ENCODE assay signal across 24 cellular contexts in the genomic region with DNA sequence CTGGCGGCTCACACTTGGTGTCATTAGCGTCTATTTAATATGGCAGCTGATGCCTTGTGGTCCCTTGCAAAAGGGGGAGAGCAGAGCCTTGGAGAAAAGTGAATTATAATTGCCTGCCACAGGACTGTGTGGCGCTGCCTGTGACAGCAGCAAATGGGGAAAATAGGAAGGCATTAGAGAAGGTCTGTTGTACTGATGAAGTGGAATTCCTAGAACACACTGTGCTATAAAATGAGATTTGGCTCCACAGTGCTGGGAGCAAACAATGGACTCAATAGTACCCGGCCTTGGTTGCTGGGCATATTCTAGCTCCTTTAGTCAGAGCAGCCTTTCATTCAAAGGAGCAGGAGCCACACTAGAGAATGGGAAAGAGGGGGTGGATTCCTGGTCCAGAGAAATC. TPM values are rescaled to one million over a fixed set of nuclear protein-coding genes. Genes with fewer than 3 reads are reported as not detected.
DNase-seq lines count a peak whose midpoint lies in the region; ATAC-seq and TF ChIP-seq lines count a peak whose summit lies in the region.
"Had no signal": no experiment of that assay in that cellular context is flagged by ENCODE, and none has a peak within 500 bp of the region (broad histone marks: within the 10 kb centered on the region; RNA-seq: fewer than 3 reads in every experiment).

No MANE protein-coding gene starts in this region.

- H3K4me3 Mint-ChIP-seq in H9 (no peak overlapping the region; a peak in 1 of 5 replicates), WTC11 (peak overlapping the region; percentile 26)
- no peak overlapping the region for H3K4me3 Mint-ChIP-seq in CD8-positive, alpha-beta T cell
- H3K4me3 Mint-ChIP-seq: CD8-positive, alpha-beta memory T cell; central memory CD8-positive, alpha-beta T cell; IgD-negative memory B cell; mesothelial cell of epicardium; stimulated activated naive CD8-positive, alpha-beta T cell treated with anti-CD3 and anti-CD28 coated beads, Interleukin-15, Interleukin-2, amounts not matched to agents 100 ng/mL and 50 ng/mL, for 24 hours had no signal

- no peak overlapping the region for H3K18ac ChIP-seq in H9 (ENCODE audit: insufficient read length, low read depth, low read length)

- DNase-seq in H9 (no peak), WTC11 (ENCODE audit: low spot score) (no peak), head of caudate nucleus (peak in 39 of 42 donors; percentile 12 to 89 (median 64)), nucleus accumbens (lab: John Stamatoyannopoulos, UW) (peak in 45 of 56 donors; percentile 15 to 91 (median 53)), NCI-H774 (lab: John Stamatoyannopoulos, UW) (no peak), gastrocnemius medialis (no peak), activated gamma-delta T cell (lab: John Stamatoyannopoulos, UW) (no peak)
- DNase-seq in CD8-positive, alpha-beta T cell: no peak
- DNase-seq: activated CD4-positive, alpha-beta T cell treated with anti-CD3 and anti-CD28 coated beads for 1 hour; CD8-positive, alpha-beta memory T cell; effector memory CD4-positive, alpha-beta T cell; GM23248; kidney glomerular epithelial cell; MG63; NCI-H187 treated with DMSO at 0.1 percent for 48 hours; stimulated activated CD4-positive, alpha-beta T cell treated with anti-CD3 and anti-CD28 coated beads, Interleukin-2, amount 100 ng/mL, for 24 hours; T-helper 9 cell had no signal

- H3K27me3 Mint-ChIP-seq in H9 (ENCODE audit: low read depth): no peaks in the 10 kb centered on the region
- no peaks in the 10 kb centered on the region for H3K27me3 Mint-ChIP-seq in WTC11 (ENCODE audit: low read depth)
- H3K27me3 Mint-ChIP-seq in CD8-positive, alpha-beta T cell (ENCODE audit: low read depth): peaks cover 1% of the 10 kb centered on the region
- H3K27me3 Mint-ChIP-seq: central memory CD8-positive, alpha-beta T cell; IgD-negative memory B cell; stimulated activated naive CD8-positive, alpha-beta T cell treated with anti-CD3 and anti-CD28 coated beads, Interleukin-15, Interleukin-2, amounts not matched to agents 100 ng/mL and 50 ng/mL, for 24 hours had no signal

- in situ Hi-C loops in gastrocnemius medialis (cut with MboI; ENCODE audit: low sequenced_read_pairs in 4 of 4): loop anchor here in 1 of 4 donors (25.0 kb wide), 1 partner anchor 416 kb away; no protein-coding TSS in a partner anchor

- H3K4me2 ChIP-seq in H9 (ENCODE audit: insufficient read depth, insufficient read length, low read length): peak overlapping the region; percentile 11
- H3K4me2 ChIP-seq: hepatocyte had no signal

- no peak overlapping the region for H2AFZ ChIP-seq in H9 (ENCODE audit: low read length)
- H2AFZ ChIP-seq: GM23248, hepatocyte had no signal

- H3K4me1 ChIP-seq in H9 (ENCODE audit: insufficient read depth, low read length): peaks cover 27% of the 10 kb centered on the region; the same call in 1 of the 2 replicates
- H3K4me1 ChIP-seq in gastrocnemius medialis: peaks cover 0 to 3% of the 10 kb centered on the region in 2 donors
- no peaks in the 10 kb centered on the region for H3K4me1 ChIP-seq in CD8-positive, alpha-beta T cell (ENCODE audit: insufficient read depth, low read length)

- H3K27ac ChIP-seq in H9 (ENCODE audit: insufficient read length, low read depth, low read length) (no peak overlapping the region), gastrocnemius medialis (no peak overlapping the region)
- H3K27ac ChIP-seq in CD8-positive, alpha-beta T cell (ENCODE audit: low read depth, low read length): no peak overlapping the region
- H3K27ac ChIP-seq: GM23248, hepatocyte, SK-N-MC had no signal

- no peak overlapping the region for H2BK15ac ChIP-seq in H9 (ENCODE audit: low read depth, low read length)

- H3K4me1 Mint-ChIP-seq in H9 (peaks cover 62 to 79% of the 10 kb centered on the region in 2 experiments), WTC11 (peaks cover 92% of the 10 kb centered on the region)
- H3K4me1 Mint-ChIP-seq in CD8-positive, alpha-beta T cell (ENCODE audit: low read depth): no peaks in the 10 kb centered on the region
- H3K4me1 Mint-ChIP-seq: CD8-positive, alpha-beta memory T cell; central memory CD8-positive, alpha-beta T cell; IgD-negative memory B cell had no signal

- TF ChIP-seq CTCF in H9 (conservative IDR thresholded peaks at IDR 0.05) (no peak), WTC11 (IDR thresholded peaks at IDR 0.05) (no peak), gastrocnemius medialis (IDR thresholded peaks at IDR 0.05 in 4 of 5, conservative IDR thresholded peaks at IDR 0.05 in 1 of 5) (no peak)
- no peak for TF ChIP-seq CTCF in CD8-positive, alpha-beta T cell (IDR thresholded peaks at IDR 0.05)

- no peaks in the 10 kb centered on the region for H3K79me1 ChIP-seq in H9 (ENCODE audit: insufficient read depth, low read depth, low read length, poor library complexity, severe bottlenecking)

- POLR2A ChIA-PET in WTC11 (lab: Charles Lee): interaction anchor here (1.0 kb wide), 1 partner anchor 22 kb away, joined by 4 read pairs; no protein-coding TSS in a partner anchor
- POLR2A ChIA-PET in CD8-positive, alpha-beta T cell (lab: Charles Lee): no interaction called here

- no peak overlapping the region for H4K8ac ChIP-seq in H9 (replicated peaks; ENCODE audit: insufficient read length, low read depth, low read length)

- H3K36me3 Mint-ChIP-seq in H9 (ENCODE audit: insufficient read depth in 1 of 3, low read depth in 3 of 3) (peaks cover 1 to 21% (median 9%) of the 10 kb centered on the region in 3 experiments; a peak in 6 of 7 replicates), WTC11 (peaks cover 10% of the 10 kb centered on the region)
- H3K36me3 Mint-ChIP-seq in CD8-positive, alpha-beta T cell: no peaks in the 10 kb centered on the region
- H3K36me3 Mint-ChIP-seq: CD8-positive, alpha-beta memory T cell; IgD-negative memory B cell had no signal

- no peak overlapping the region for H3T11ph ChIP-seq in H9 (ENCODE audit: low read length)

- no peaks in the 10 kb centered on the region for H3K23me2 ChIP-seq in H9 (ENCODE audit: insufficient read length, low read depth, low read length, poor library complexity, severe bottlenecking)

- peaks cover 93% of the 10 kb centered on the region for H3K79me2 ChIP-seq in H9 (ENCODE audit: insufficient read depth, low read length)

- no peak overlapping the region for H2BK12ac ChIP-seq in H9 (ENCODE audit: insufficient read length, low read depth, low read length)

- no peak overlapping the region for H4K91ac ChIP-seq in H9 (ENCODE audit: insufficient read length, low read depth, low read length)

- intact Hi-C loops in head of caudate nucleus (cut with DNase I): no loop called here
- intact Hi-C loops in gastrocnemius medialis (cut with DNase I; ENCODE audit: low total_unique reads): no loop called here
- intact Hi-C loops in CD8-positive, alpha-beta T cell (cut with DNase I, micrococcal nuclease): no loop called here

- H3K27me3 ChIP-seq in H9 (ENCODE audit: insufficient read depth, low read length) (no peaks in the 10 kb centered on the region), gastrocnemius medialis (no peaks in the 10 kb centered on the region)
- H3K27me3 ChIP-seq in CD8-positive, alpha-beta T cell (ENCODE audit: insufficient read depth, low read length): no peaks in the 10 kb centered on the region
- H3K27me3 ChIP-seq: hepatocyte, MG63 had no signal

- H3K4me3 ChIP-seq in gastrocnemius medialis: no peak overlapping the region
- no peak overlapping the region for H3K4me3 ChIP-seq in CD8-positive, alpha-beta T cell (ENCODE audit: low read depth, low read length)
- H3K4me3 ChIP-seq: GM23248, hepatocyte, MG63, SK-N-MC had no signal

- WGBS in H9 (ENCODE audit: extremely low coverage, insufficient read length, low lambda C conversion rate): no CpG with 5 or more reads among the region's 4 CpGs

- H3K56ac ChIP-seq in H9 (ENCODE audit: insufficient read length, low read depth, low read length): no peak overlapping the region

- no peak overlapping the region for H3K9ac ChIP-seq in H9 (ENCODE audit: extremely low read depth, insufficient read length, low read length)
- H3K9ac ChIP-seq: GM23248 had no signal

- H4K20me1 ChIP-seq in H9 (ENCODE audit: control insufficient read depth, insufficient read depth, insufficient read length): no peaks in the 10 kb centered on the region

- H3K14ac ChIP-seq in H9 (ENCODE audit: insufficient read depth, low read length): no peak overlapping the region

- H3K9me3 Mint-ChIP-seq in H9 (peaks cover 0 to 1% of the 10 kb centered on the region in 2 experiments; a peak in 1 of 5 replicates), WTC11 (peaks cover under 1% of the 10 kb centered on the region; the same call in 1 of the 2 replicates)
- H3K9me3 Mint-ChIP-seq in CD8-positive, alpha-beta T cell: no peaks in the 10 kb centered on the region
- H3K9me3 Mint-ChIP-seq: activated T-helper 2 cell treated with anti-CD3 and anti-CD28 coated beads, Interferon-gamma antibody, Interleukin-2, Interleukin-4, amounts not matched to agents 10 μg/mL and 5 μg/mL and 100 μg/mL, durations not matched to agents 14 hours and 24 hours and 36 hours; central memory CD8-positive, alpha-beta T cell; IgD-negative memory B cell; mesothelial cell of epicardium; stimulated activated naive CD8-positive, alpha-beta T cell treated with anti-CD3 and anti-CD28 coated beads, Interleukin-15, Interleukin-2, amounts not matched to agents 100 ng/mL and 50 ng/mL, for 24 hours had no signal

- no peak overlapping the region for H3K4ac ChIP-seq in H9 (ENCODE audit: low read depth, low read length)

- H2AK5ac ChIP-seq in H9 (ENCODE audit: insufficient read length, low read length): no peak overlapping the region

- no peak overlapping the region for H2BK120ac ChIP-seq in H9 (ENCODE audit: low read depth, low read length, poor library complexity, severe bottlenecking)

- ATAC-seq in WTC11 (peak; percentile 15), gastrocnemius medialis (no peak)
- no peak for ATAC-seq in CD8-positive, alpha-beta T cell

- TF ChIP-seq POLR2A in gastrocnemius medialis (IDR thresholded peaks at IDR 0.05): no peak

- H3K27ac Mint-ChIP-seq in H9 (no peak overlapping the region; a peak in 1 of 7 replicates), WTC11 (peak overlapping the region; percentile 75)
- no peak overlapping the region for H3K27ac Mint-ChIP-seq in CD8-positive, alpha-beta T cell
- H3K27ac Mint-ChIP-seq: activated T-helper 2 cell treated with anti-CD3 and anti-CD28 coated beads, Interferon-gamma antibody, Interleukin-2, Interleukin-4, amounts not matched to agents 10 μg/mL and 5 μg/mL and 100 μg/mL, durations not matched to agents 14 hours and 24 hours and 36 hours; CD8-positive, alpha-beta memory T cell; IgD-negative memory B cell; stimulated activated naive CD8-positive, alpha-beta T cell treated with anti-CD3 and anti-CD28 coated beads, Interleukin-15, Interleukin-2, amounts not matched to agents 100 ng/mL and 50 ng/mL, for 24 hours had no signal

- H2BK5ac ChIP-seq in H9 (ENCODE audit: insufficient read length, low read length): no peak overlapping the region

- no peak overlapping the region for H2BK20ac ChIP-seq in H9 (ENCODE audit: low read depth, low read length, poor library complexity, severe bottlenecking)

- H3K36me3 ChIP-seq in gastrocnemius medialis: no peaks in the 10 kb centered on the region
- no peaks in the 10 kb centered on the region for H3K36me3 ChIP-seq in CD8-positive, alpha-beta T cell (ENCODE audit: insufficient read depth, low read length)
- H3K36me3 ChIP-seq: MG63 had no signal

- CTCF ChIA-PET in WTC11 (lab: Charles Lee): no interaction called here
- CTCF ChIA-PET in CD8-positive, alpha-beta T cell (lab: Charles Lee): no interaction called here

- no peak overlapping the region for H4K5ac ChIP-seq in H9 (ENCODE audit: insufficient read length, low read depth, low read length)

- no peak overlapping the region for H3K23ac ChIP-seq in H9 (ENCODE audit: insufficient read length, low read depth, low read length)

- no peaks in the 10 kb centered on the region for H3K9me3 ChIP-seq in H9 (ENCODE audit: control insufficient read depth, low read depth, low read length)
- no peaks in the 10 kb centered on the region for H3K9me3 ChIP-seq in gastrocnemius medialis
- H3K9me3 ChIP-seq in CD8-positive, alpha-beta T cell (ENCODE audit: low read length): no peaks in the 10 kb centered on the region
- H3K9me3 ChIP-seq: MG63 had no signal

RNA-seq across cellular contexts. Expression of a gene that starts 21.3 kb away (rescaled TPM):
- total RNA-seq in H9 (2021) (335 and 354 TPM in 2 replicates), WTC11 (2021) (336 to 406 TPM (median 357 TPM) in 3 replicates), gastrocnemius medialis (1 to 10 TPM; 2.5 to 6.5 (median 2.7) TPM)
- total RNA-seq in CD8-positive, alpha-beta T cell: not detected
- total RNA-seq: activated T-helper 2 cell treated with anti-CD3 and anti-CD28 coated beads, Interferon-gamma antibody, Interleukin-2, Interleukin-4, amounts not matched to agents 10 μg/mL and 5 μg/mL and 100 μg/mL, durations not matched to agents 14 hours and 24 hours and 36 hours; CD8-positive, alpha-beta memory T cell had no signal

Comparison
In these comparisons a context has a peak if more than half of its experiments do, and no peak if none do; other contexts are left out.
1. DNase-seq: peak in head of caudate nucleus (39 of 42) and nucleus accumbens (45 of 56); none in H9 (single experiment), WTC11 (single experiment), NCI-H774 (single experiment), gastrocnemius medialis (0 of 2), CD8-positive, alpha-beta T cell (0 of 7) and activated gamma-delta T cell (single experiment).
2. RNA of a gene that starts 21.3 kb away (total RNA-seq): 336 to 406 TPM in WTC11 and 335 to 354 TPM in H9; 2.5 to 6.5 TPM in gastrocnemius medialis and not detected in CD8-positive, alpha-beta T cell; every median in the first group is over 10 times any median in the second.